ENCODE assay signal across 8 cellular contexts in genomic region chr15:64702816-64703631, GRCh38.
DNase-seq lines count a peak whose midpoint lies in the region; ATAC-seq and TF ChIP-seq lines count a peak whose summit lies in the region.

No MANE protein-coding gene starts in this region.

- ATAC-seq in GM19351 (IDR thresholded peaks at IDR 0.05; ENCODE audit: unreplicated experiment) (peak; percentile 90), HG03558 (IDR thresholded peaks at IDR 0.05; ENCODE audit: extremely low read depth, unreplicated experiment) (peak; percentile 43)

- no peaks in the 10 kb centered on the region for H3K27me3 ChIP-seq in BE2C
- no peaks in the 10 kb centered on the region for H3K27me3 ChIP-seq in liver (ENCODE audit: control insufficient read depth in 4 of 4, insufficient read depth in 4 of 4, low read length in 3 of 4)

- peak overlapping the region; percentile 90 to 95 for H3K9ac ChIP-seq in liver (ENCODE audit: low read depth in 1 of 2, low read length in 2 of 2)

- H3K4me1 ChIP-seq in BE2C = peaks cover 30% of the 10 kb centered on the region
- peaks cover 20 to 84% (median 74%) of the 10 kb centered on the region in 4 donors for H3K4me1 ChIP-seq in liver (ENCODE audit: control insufficient read depth in 4 of 4, insufficient read depth in 4 of 4, low read length in 3 of 4)

- peak overlapping the region; percentile 90 for H3K4me3 ChIP-seq in BE2C (ENCODE audit: low read depth, low read length)
- peak overlapping the region; percentile 75 to 89 (median 83) for H3K4me3 ChIP-seq in liver (ENCODE audit: low read depth in 1 of 3, low read length in 3 of 3)

- TF ChIP-seq CTCF in BE2C (IDR thresholded peaks at IDR 0.05; ENCODE audit: low read depth, low read length) (no peak), liver (IDR thresholded peaks at IDR 0.05; ENCODE audit: low read depth, low read length, missing input control) (no peak)

- no peaks in the 10 kb centered on the region for H3K9me3 ChIP-seq in BE2C
- no peaks in the 10 kb centered on the region for H3K9me3 ChIP-seq in liver (ENCODE audit: control insufficient read depth in 4 of 4, low read length in 3 of 4)

- H3K27ac ChIP-seq in liver (ENCODE audit: low read depth in 1 of 2, low read length in 2 of 2) = peak overlapping the region; percentile 83 to 92

- no peak for TF ChIP-seq RAD21 in liver (IDR thresholded peaks at IDR 0.05)

- H3K36me3 ChIP-seq in BE2C = no peaks in the 10 kb centered on the region
- no peaks in the 10 kb centered on the region for H3K36me3 ChIP-seq in liver (ENCODE audit: control insufficient read depth in 4 of 4, insufficient read depth in 3 of 4, low read depth in 1 of 4, low read length in 3 of 4)

- under 1% methylated on average over 62 of the region's 62 CpGs for WGBS in liver

- peak; percentile 100 for DNase-seq in BE2C
- DNase-seq in NCI-H748 (lab: John Stamatoyannopoulos, UW; ENCODE audit: unreplicated experiment) = peak; percentile 90
- peak; percentile 93 to 94 for DNase-seq in activated CD4-positive, alpha-beta T cell treated with anti-CD3 and anti-CD28 coated beads, Interleukin-2, amount 50 U/mL, for 24 hours (ENCODE audit: low read depth in 1 of 2, low spot score in 1 of 2)
- DNase-seq in dedifferentiated amniotic fluid mesenchymal stem cell (ENCODE audit: extremely low spot score) = peak; percentile 83
- peak; percentile 97 for DNase-seq in stimulated activated CD4-positive, alpha-beta T cell treated with anti-CD3 and anti-CD28 coated beads, Interleukin-2, amount 100 ng/mL, for 48 hours

TF ChIP-seq in liver, 16 proteins besides CTCF, POLR2A, EP300 and RAD21:
- no peak for TF ChIP-seq HNF4G (IDR thresholded peaks at IDR 0.05)
- no peak for TF ChIP-seq EGR1 (IDR thresholded peaks at IDR 0.05; ENCODE audit: low read depth in 2 of 2)
- TF ChIP-seq RXRA (IDR thresholded peaks at IDR 0.05) = no peak
- TF ChIP-seq YY1 (IDR thresholded peaks at IDR 0.05) = peak; percentile 25
- TF ChIP-seq HNF4A (conservative IDR thresholded peaks at IDR 0.05) = peak; percentile 6 to 13

Comparison
In these comparisons a context has a peak if more than half of its experiments do, and no peak if none do; other contexts are left out.
1. Peak in every context shown above with its lines: DNase-seq, ATAC-seq, H3K4me3 ChIP-seq and H3K27ac ChIP-seq.